In genomic region chr18:43934322-43935050, GRCh38 we compare ENCODE assay signal across 19 cellular contexts.
"Had no signal": no experiment of that assay in that cellular context is flagged by ENCODE, and none has a peak within 500 bp of the region (broad histone marks: within the 10 kb centered on the region; RNA-seq: fewer than 3 reads in every experiment).

No MANE protein-coding gene starts in this region.

- H3K4me1 ChIP-seq: neural progenitor cell, right atrium auricular region had no signal

- H3K27me3 ChIP-seq: heart right ventricle, left lung, neural progenitor cell, right atrium auricular region had no signal

- H3K4me1 Mint-ChIP-seq: memory B cell; stimulated activated naive B cell treated with anti-CD40 and anti-IgM and Interleukin-4, amounts not matched to agents 10 μg/mL and 1 μg/mL and 100 μg/mL, for 72 hours had no signal

- H3K9ac ChIP-seq: neural progenitor cell had no signal

- H3K36me3 ChIP-seq: heart right ventricle, left lung, neural progenitor cell, right atrium auricular region had no signal

- H3K4me3 Mint-ChIP-seq: activated naive CD8-positive, alpha-beta T cell; activated T-cell treated with anti-CD3 and anti-CD28 coated beads, Interleukin-2, amount 50 U/mL, for 4 hours; memory B cell; neural progenitor cell; stimulated activated naive B cell treated with anti-CD40 and anti-IgM and Interleukin-4, amounts not matched to agents 10 μg/mL and 1 μg/mL and 100 μg/mL, for 72 hours; T-helper 2 cell treated with Interferon-gamma antibody and Interleukin-4, amounts not matched to agents 5 μg/mL and 100 μg/mL, for 36 hours had no signal

- H3K9me3 ChIP-seq: left lung, right atrium auricular region had no signal

- ATAC-seq: activated T-cell treated with anti-CD3 and anti-CD28 coated beads, Interleukin-2, amount 50 U/mL, for 4 hours; heart right ventricle; stimulated activated naive B cell treated with anti-CD40 and anti-IgM and Interleukin-4, amounts not matched to agents 10 μg/mL and 1 μg/mL and 100 μg/mL, for 72 hours had no signal

- H3K27ac ChIP-seq: neural progenitor cell had no signal

- H3K4me2 ChIP-seq: neural progenitor cell had no signal

- H3K9me3 Mint-ChIP-seq: memory B cell, neural progenitor cell had no signal

- H3K27me3 Mint-ChIP-seq: activated naive CD8-positive, alpha-beta T cell had no signal

- H3K36me3 Mint-ChIP-seq: activated naive CD8-positive, alpha-beta T cell; memory B cell; neural progenitor cell; stimulated activated naive B cell treated with anti-CD40 and anti-IgM and Interleukin-4, amounts not matched to agents 10 μg/mL and 1 μg/mL and 100 μg/mL, for 72 hours had no signal

- H3K4me3 ChIP-seq: heart right ventricle, left lung, neural progenitor cell, right atrium auricular region had no signal

- H3K27ac Mint-ChIP-seq: activated naive CD8-positive, alpha-beta T cell; memory B cell; neural progenitor cell; stimulated activated naive B cell treated with anti-CD40 and anti-IgM and Interleukin-4, amounts not matched to agents 10 μg/mL and 1 μg/mL and 100 μg/mL, for 72 hours; T-helper 2 cell treated with Interferon-gamma antibody and Interleukin-4, amounts not matched to agents 5 μg/mL and 100 μg/mL, for 36 hours had no signal

- DNase-seq: activated CD4-positive, alpha-beta T cell treated with anti-CD3 and anti-CD28 coated beads for 1 hour; activated CD4-positive, alpha-beta T cell treated with anti-CD3 and anti-CD28 coated beads, Interleukin-2, amount 50 U/mL, for 48 hours; activated gamma-delta T cell; activated T-cell treated with anti-CD3 and anti-CD28 coated beads, Interleukin-2, amount 50 U/mL, for 4 hours; foreskin melanocyte; heart right ventricle; islet precursor cell; left lung; posterior cingulate gyrus; stimulated activated CD4-positive, alpha-beta T cell treated with anti-CD3 and anti-CD28 coated beads, Interleukin-1b, Interleukin-23, amount 100 ng/mL, for 48 hours; stimulated activated naive B cell treated with anti-CD40 and anti-IgM and Interleukin-4, amounts not matched to agents 10 μg/mL and 1 μg/mL and 100 μg/mL, for 72 hours; substantia nigra; SW 1271; trophoblast cell had no signal
